ENCODE assay signal across 8 cellular contexts in genomic region chr17:35243459-35244204, GRCh38. TPM values are rescaled to one million over a fixed set of nuclear protein-coding genes. Genes with fewer than 3 reads are reported as not detected.
DNase-seq lines count a peak whose midpoint lies in the region; ATAC-seq and TF ChIP-seq lines count a peak whose summit lies in the region.

No MANE protein-coding gene starts in this region.

- H3K9ac ChIP-seq in PC-3 (ENCODE audit: low read length): peak overlapping the region; percentile 94

- no peaks in the 10 kb centered on the region for H3K9me3 Mint-ChIP-seq in activated T-helper 2 cell treated with anti-CD3 and anti-CD28 coated beads, Interferon-gamma antibody, Interleukin-2, Interleukin-4, amounts not matched to agents 10 μg/mL and 5 μg/mL and 100 μg/mL, durations not matched to agents 14 hours and 24 hours and 36 hours
- H3K9me3 Mint-ChIP-seq in neural crest cell: no peaks in the 10 kb centered on the region

- H3K9me2 ChIP-seq in PC-3 (replicated peaks; ENCODE audit: low read length): no peaks in the 10 kb centered on the region

- peak; percentile 56 for DNase-seq in DMS53 (lab: John Stamatoyannopoulos, UW)
- DNase-seq in DMS53 treated with DMSO at 0.1 percent for 48 hours (lab: John Stamatoyannopoulos, UW; ENCODE audit: unreplicated experiment): no peak
- peak; percentile 60 for DNase-seq in PC-3
- DNase-seq in activated T-helper 2 cell treated with anti-CD3 and anti-CD28 coated beads, Interferon-gamma antibody, Interleukin-2, Interleukin-4, amounts not matched to agents 10 μg/mL and 5 μg/mL and 100 μg/mL, durations not matched to agents 14 hours and 24 hours and 36 hours (ENCODE audit: low spot score): peak; percentile 38
- peak; percentile 88 for DNase-seq in fibroblast of villous mesenchyme (ENCODE audit: low read depth)
- peak; percentile 16 for DNase-seq in neural crest cell (ENCODE audit: low read depth, low spot score)
- DNase-seq in thyroid gland: peak; percentile 30 to 34

- H4K20me1 ChIP-seq in PC-3 (ENCODE audit: low read length): no peaks in the 10 kb centered on the region

- TF ChIP-seq CTCF in PC-3 (conservative IDR thresholded peaks at IDR 0.05; ENCODE audit: low read depth, low read length) (no peak), fibroblast of villous mesenchyme (IDR thresholded peaks at IDR 0.05; ENCODE audit: insufficient read depth, low read depth, low read length) (no peak), neural crest cell (conservative IDR thresholded peaks at IDR 0.05) (no peak), thyroid gland (IDR thresholded peaks at IDR 0.05) (no peak)

- TF ChIP-seq POLR2A in thyroid gland (IDR thresholded peaks at IDR 0.05): no peak

- TSS peak; percentile 72 for BruUV-seq in PC-3 (replicated peaks; lab: Mats Ljungman, UMichigan)

- H3K27me3 ChIP-seq in PC-3 (ENCODE audit: low read length): no peaks in the 10 kb centered on the region
- H3K27me3 ChIP-seq in thyroid gland: no peaks in the 10 kb centered on the region

- H3K4me1 Mint-ChIP-seq in activated T-helper 2 cell treated with anti-CD3 and anti-CD28 coated beads, Interferon-gamma antibody, Interleukin-2, Interleukin-4, amounts not matched to agents 10 μg/mL and 5 μg/mL and 100 μg/mL, durations not matched to agents 14 hours and 24 hours and 36 hours (ENCODE audit: low read depth): peaks cover 62% of the 10 kb centered on the region
- peaks cover 24% of the 10 kb centered on the region for H3K4me1 Mint-ChIP-seq in neural crest cell

- H3K4me3 ChIP-seq in PC-3 (ENCODE audit: low read length) (peak overlapping the region; percentile 88), fibroblast of villous mesenchyme (ENCODE audit: low read depth, low read length) (peak overlapping the region; percentile 86), thyroid gland (replicated peaks in 1 of 3) (peak overlapping the region; percentile 34 to 96 (median 52))

- no peaks in the 10 kb centered on the region for H3K36me3 ChIP-seq in PC-3 (ENCODE audit: low read depth, low read length)
- no peaks in the 10 kb centered on the region for H3K36me3 ChIP-seq in thyroid gland

- H3K27ac Mint-ChIP-seq in activated T-helper 2 cell treated with anti-CD3 and anti-CD28 coated beads, Interferon-gamma antibody, Interleukin-2, Interleukin-4, amounts not matched to agents 10 μg/mL and 5 μg/mL and 100 μg/mL, durations not matched to agents 14 hours and 24 hours and 36 hours: peak overlapping the region; percentile 90
- peak overlapping the region; percentile 37 for H3K27ac Mint-ChIP-seq in neural crest cell (ENCODE audit: unreplicated experiment)

- peak; percentile 10 for ATAC-seq in PC-3
- ATAC-seq in GM19455 (IDR thresholded peaks at IDR 0.05; ENCODE audit: unreplicated experiment): no peak

- H2AFZ ChIP-seq in PC-3 (ENCODE audit: low read length): peak overlapping the region; percentile 50

- CTCF ChIA-PET in PC-3 (lab: Charles Lee): interaction anchor here (0.5 kb wide), 1 partner anchor 537 kb away, joined by 3 read pairs; no protein-coding TSS in a partner anchor

- H3K4me3 Mint-ChIP-seq in activated T-helper 2 cell treated with anti-CD3 and anti-CD28 coated beads, Interferon-gamma antibody, Interleukin-2, Interleukin-4, amounts not matched to agents 10 μg/mL and 5 μg/mL and 100 μg/mL, durations not matched to agents 14 hours and 24 hours and 36 hours (ENCODE audit: low read depth): peak overlapping the region; percentile 96
- peak overlapping the region; percentile 98 for H3K4me3 Mint-ChIP-seq in neural crest cell

- intact Hi-C loops in PC-3 (cut with micrococcal nuclease): loop anchor here (5.0 kb wide), 1 partner anchor 71 kb away; no protein-coding TSS in a partner anchor
- intact Hi-C loops in activated T-helper 2 cell treated with anti-CD3 and anti-CD28 coated beads, Interferon-gamma antibody, Interleukin-2, Interleukin-4, amounts not matched to agents 10 μg/mL and 5 μg/mL and 100 μg/mL, durations not matched to agents 14 hours and 24 hours and 36 hours (cut with micrococcal nuclease): loop anchor here (1.0 to 10.0 kb wide), 10 partner anchors 46 to 859 kb away; partner anchors contain the start of genes AP2B1, RFFL, SLFN11 and SLFN13
- intact Hi-C loops in thyroid gland (cut with DNase I): loop anchor here (10.0 kb wide), 4 partner anchors 121 to 321 kb away; partner anchors contain the start of genes LIG3 and SLFN14

- H3K27ac ChIP-seq in PC-3 (ENCODE audit: low read length) (peak overlapping the region; percentile 98), thyroid gland (peak overlapping the region; percentile 87 to 99 (median 98))

- H3K4me2 ChIP-seq in PC-3 (ENCODE audit: low read length): peak overlapping the region; percentile 96

- H3K79me2 ChIP-seq in PC-3 (ENCODE audit: low read length): peaks cover 35% of the 10 kb centered on the region

- no peaks in the 10 kb centered on the region for H3K27me3 Mint-ChIP-seq in activated T-helper 2 cell treated with anti-CD3 and anti-CD28 coated beads, Interferon-gamma antibody, Interleukin-2, Interleukin-4, amounts not matched to agents 10 μg/mL and 5 μg/mL and 100 μg/mL, durations not matched to agents 14 hours and 24 hours and 36 hours (ENCODE audit: low read depth)
- H3K27me3 Mint-ChIP-seq in neural crest cell (ENCODE audit: low read depth): peaks cover under 1% of the 10 kb centered on the region

- H3K9me3 ChIP-seq in PC-3 (ENCODE audit: low read length) (no peaks in the 10 kb centered on the region), thyroid gland (no peaks in the 10 kb centered on the region)

- H3K4me1 ChIP-seq in PC-3 (ENCODE audit: insufficient read depth, low read length) (peaks cover 38% of the 10 kb centered on the region), thyroid gland (peaks cover 18 to 19% of the 10 kb centered on the region in 2 donors)

- 5% methylated on average over 17 of the region's 17 CpGs for WGBS in thyroid gland, 2 donors

- POLR2A ChIA-PET in PC-3 (lab: Charles Lee; ENCODE audit: unreplicated experiment): interaction anchor here (0.6 to 0.8 kb wide), 2 partner anchors 14 to 15 kb away, joined by 3 to 5 read pairs; no protein-coding TSS in a partner anchor

- peaks cover 4% of the 10 kb centered on the region for H3F3A ChIP-seq in PC-3 (ENCODE audit: low read length, unreplicated experiment)

- H3K36me3 Mint-ChIP-seq in activated T-helper 2 cell treated with anti-CD3 and anti-CD28 coated beads, Interferon-gamma antibody, Interleukin-2, Interleukin-4, amounts not matched to agents 10 μg/mL and 5 μg/mL and 100 μg/mL, durations not matched to agents 14 hours and 24 hours and 36 hours (ENCODE audit: low read depth): peaks cover 45% of the 10 kb centered on the region
- H3K36me3 Mint-ChIP-seq in neural crest cell (ENCODE audit: low read depth): no peaks in the 10 kb centered on the region

RNA-seq across cellular contexts. Expression of gene SLFN5, which starts 0.8 kb away (rescaled TPM):
- total RNA-seq in PC-3 (2014; rRNA removed) (7.5 and 14.5 TPM in 2 replicates), fibroblast of villous mesenchyme (65.1 and 67.8 TPM in 2 replicates), neural crest cell (8.7 and 10.6 TPM in 2 replicates), thyroid gland (10 to 100 TPM; 12.1 to 30.1 (median 17.7) TPM)
- total RNA-seq in activated T-helper 2 cell treated with anti-CD3 and anti-CD28 coated beads, Interferon-gamma antibody, Interleukin-2, Interleukin-4, amounts not matched to agents 10 μg/mL and 5 μg/mL and 100 μg/mL, durations not matched to agents 14 hours and 24 hours and 36 hours: 8.8 and 9.9 TPM in 2 replicates

RNA-seq across cellular contexts. Expression of gene SLC35G3, which starts 49.4 kb away (rescaled TPM):
- not detected in 2 replicates for total RNA-seq in PC-3 (2014; rRNA removed)
- not detected in 2 replicates for total RNA-seq in activated T-helper 2 cell treated with anti-CD3 and anti-CD28 coated beads, Interferon-gamma antibody, Interleukin-2, Interleukin-4, amounts not matched to agents 10 μg/mL and 5 μg/mL and 100 μg/mL, durations not matched to agents 14 hours and 24 hours and 36 hours
- not detected in 2 replicates for total RNA-seq in fibroblast of villous mesenchyme
- not detected in 2 replicates for total RNA-seq in neural crest cell
- total RNA-seq in thyroid gland: not detected
